ENCODE assay signal across 21 cellular contexts in the genomic region with DNA sequence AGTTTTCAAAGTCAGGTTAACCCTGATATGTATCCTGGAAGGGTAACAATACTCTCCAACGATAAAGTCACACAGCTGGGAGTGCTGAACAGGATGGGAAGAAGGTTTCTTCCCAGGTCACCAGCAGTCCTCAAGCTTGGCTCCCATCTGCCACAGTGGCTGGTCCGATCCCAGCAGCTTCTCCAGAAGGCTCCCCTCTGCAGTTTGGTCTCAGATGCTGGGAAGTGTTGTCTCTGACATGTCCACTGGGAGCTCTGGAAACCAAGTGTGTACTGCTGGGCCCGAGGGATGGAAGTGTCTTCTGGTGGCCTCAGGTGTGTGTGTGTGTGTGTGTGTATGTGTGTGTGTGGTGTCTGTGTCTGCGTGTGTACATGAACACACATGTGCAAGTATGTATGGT. TPM values are rescaled to one million over a fixed set of nuclear protein-coding genes. Genes with fewer than 3 reads are reported as not detected.
DNase-seq lines count a peak whose midpoint lies in the region; ATAC-seq, FAIRE-seq and TF ChIP-seq lines count a peak whose summit lies in the region.
"Had no signal": no experiment of that assay in that cellular context is flagged by ENCODE, and none has a peak within 500 bp of the region (broad histone marks: within the 10 kb centered on the region; RNA-seq: fewer than 3 reads in every experiment).

No MANE protein-coding gene starts in this region.

- no peaks in the 10 kb centered on the region for H4K20me1 ChIP-seq in HCT116 (ENCODE audit: insufficient read depth)

- H3K4me1 ChIP-seq in A549 (no peaks in the 10 kb centered on the region), HCT116 (ENCODE audit: control insufficient read depth in 1 of 2, insufficient read depth in 2 of 2, low read length in 2 of 2) (no peaks in the 10 kb centered on the region)

- no peak for TF ChIP-seq RAD21 in A549 (conservative IDR thresholded peaks at IDR 0.05 in 1 of 2, IDR thresholded peaks at IDR 0.05 in 1 of 2)
- TF ChIP-seq RAD21 in HCT116 (IDR thresholded peaks at IDR 0.05; ENCODE audit: low read depth): no peak

- ATAC-seq in A549: peak; percentile 43 to 49; a peak in 3 of 6 replicates
- ATAC-seq in HCT116: peak; percentile 61; the same call in 1 of the 2 replicates
- ATAC-seq: GM12878 had no signal

- H2AFZ ChIP-seq in HCT116 (ENCODE audit: low read depth, low read length, poor library complexity, severe bottlenecking): no peak overlapping the region
- H2AFZ ChIP-seq: GM23248 had no signal

- no peaks in the 10 kb centered on the region for H3K79me2 ChIP-seq in HCT116 (ENCODE audit: insufficient read depth, low read length)

- intact Hi-C loops in HCT116 (cut with micrococcal nuclease): no loop called here

- H3K36me3 ChIP-seq in HCT116 (ENCODE audit: control insufficient read depth in 1 of 2, insufficient read depth in 2 of 2, low read length in 2 of 2): no peaks in the 10 kb centered on the region

- no peak overlapping the region for H3K27ac Mint-ChIP-seq in chondrocyte (ENCODE audit: unreplicated experiment)
- H3K27ac Mint-ChIP-seq: CD4-positive, alpha-beta memory T cell; H9; HFFc6 had no signal

- TF ChIP-seq CTCF in A549 (IDR thresholded peaks at IDR 0.05): no peak
- TF ChIP-seq CTCF in HCT116 (IDR thresholded peaks at IDR 0.05 in 2 of 3, conservative IDR thresholded peaks at IDR 0.05 in 1 of 3; ENCODE audit: borderline replicate concordance in 1 of 3, insufficient read depth in 1 of 3, low read depth in 2 of 3, low read length in 2 of 3): no peak
- no peak for TF ChIP-seq CTCF in chondrocyte (IDR thresholded peaks at IDR 0.05)

- no peaks in the 10 kb centered on the region for H3K9me2 ChIP-seq in HCT116 (ENCODE audit: insufficient read depth)

- no peak for FAIRE-seq in A549 (lab: Jason Lieb, UNC)
- FAIRE-seq: GM12878, GM19239 had no signal

- DNase-seq in NCI-H82 (lab: John Stamatoyannopoulos, UW) (peak; percentile 20), NCI-H82 treated with DMSO at 0.1 percent for 48 hours (lab: John Stamatoyannopoulos, UW; ENCODE audit: unreplicated experiment) (no peak), A549 (ENCODE audit: low read depth in 1 of 2, low spot score in 1 of 2) (no peak), HCT116 (ENCODE audit: low read depth, low spot score) (no peak), chondrocyte (ENCODE audit: low spot score) (no peak)
- no peak for DNase-seq in stimulated activated CD4-positive, alpha-beta T cell treated with anti-CD3 and anti-CD28 coated beads, Interleukin-2, amount 100 ng/mL, for 24 hours
- DNase-seq: 8988T; C1 segment of cervical spinal cord; Calu3; CD4-positive, alpha-beta memory T cell; COR-L47; DMS79; EL; GDM1; GM23248; H9; HFFc6 had no signal

- H3K9me3 ChIP-seq in A549 (no peaks in the 10 kb centered on the region), HCT116 (ENCODE audit: control insufficient read depth in 1 of 2, insufficient read depth in 1 of 2, low read depth in 1 of 2, low read length in 2 of 2) (no peaks in the 10 kb centered on the region)

- no TSS peak for BruUV-seq in HCT116 (replicated peaks; lab: Mats Ljungman, UMichigan)

- RAD21 ChIA-PET in HCT116 (lab: Charles Lee; ENCODE audit: low non-redundant PET in 1 of 2, low total read pairs in 2 of 2, uncharacterized antibody in 2 of 2, unreplicated experiment in 2 of 2): no interaction called here

- no peak for TF ChIP-seq EP300 in A549 (IDR thresholded peaks at IDR 0.05)

- no peak overlapping the region for H3K9ac ChIP-seq in HCT116 (ENCODE audit: low read length)
- H3K9ac ChIP-seq: GM23248 had no signal

- no peak overlapping the region for H3K4me3 ChIP-seq in A549
- H3K4me3 ChIP-seq in HCT116 (replicated peaks in 1 of 2; ENCODE audit: low read depth in 1 of 2, low read length in 2 of 2): no peak overlapping the region
- H3K4me3 ChIP-seq: GM12878, GM23248 had no signal

- no peaks in the 10 kb centered on the region for H3K4me1 Mint-ChIP-seq in chondrocyte (ENCODE audit: low read depth)
- H3K4me1 Mint-ChIP-seq: CD4-positive, alpha-beta memory T cell had no signal

- H3K4me2 ChIP-seq in A549 (no peak overlapping the region), HCT116 (ENCODE audit: low read length) (no peak overlapping the region)

- WGBS in A549 (ENCODE audit: missing lambda C conversion rate): 38% methylated on average over 4 of the region's 4 CpGs

- H3K27me3 Mint-ChIP-seq in chondrocyte (ENCODE audit: low read depth): peaks cover 49% of the 10 kb centered on the region

- no peak for TF ChIP-seq POLR2A in A549 (IDR thresholded peaks at IDR 0.05; ENCODE audit: low read length)
- no peak for TF ChIP-seq POLR2A in HCT116 (IDR thresholded peaks at IDR 0.05; ENCODE audit: borderline replicate concordance, extremely low read depth, insufficient read depth, insufficient read length)

- CTCF ChIA-PET in A549 (lab: Yijun Ruan, JAX): interaction anchor here (1.1 to 2.5 kb wide), 2 partner anchors 9 to 70 kb away, joined by 3 to 15 read pairs; no protein-coding TSS in a partner anchor
- CTCF ChIA-PET in HCT116 (lab: Charles Lee): interaction anchor here (2.4 kb wide), 1 partner anchor 9 kb away, joined by 8 read pairs; no protein-coding TSS in a partner anchor

- H3K27ac ChIP-seq in A549 (no peak overlapping the region), HCT116 (ENCODE audit: low read depth, low read length) (no peak overlapping the region)
- H3K27ac ChIP-seq: GM23248 had no signal

- POLR2A ChIA-PET in A549 (lab: Yijun Ruan, JAX): no interaction called here
- POLR2A ChIA-PET in HCT116 (lab: Charles Lee): no interaction called here

- H3K9me3 Mint-ChIP-seq in chondrocyte (ENCODE audit: low read depth): no peaks in the 10 kb centered on the region
- H3K9me3 Mint-ChIP-seq: H9, HFFc6 had no signal

- no peak overlapping the region for H3K4me3 Mint-ChIP-seq in chondrocyte (ENCODE audit: unreplicated experiment)
- H3K4me3 Mint-ChIP-seq: CD4-positive, alpha-beta memory T cell; H9; HFFc6 had no signal

- H3K36me3 Mint-ChIP-seq in chondrocyte (ENCODE audit: low read depth): no peaks in the 10 kb centered on the region
- H3K36me3 Mint-ChIP-seq: CD4-positive, alpha-beta memory T cell had no signal

- H3K27me3 ChIP-seq in HCT116 (ENCODE audit: insufficient read depth, low read length): peaks cover 57% of the 10 kb centered on the region

TF ChIP-seq in A549, 52 proteins besides CTCF, POLR2A, EP300 and RAD21:
- TF ChIP-seq RCOR1 (IDR thresholded peaks at IDR 0.05; ENCODE audit: low read depth, low read length): no peak
- TF ChIP-seq EHMT2 (IDR thresholded peaks at IDR 0.05; ENCODE audit: low read depth): no peak
- TF ChIP-seq TP53 (CRISPR knock-in tag; IDR thresholded peaks at IDR 0.05): no peak
- TF ChIP-seq BHLHE40 (IDR thresholded peaks at IDR 0.05; ENCODE audit: low read depth, low read length): no peak
- TF ChIP-seq FOXS1 (CRISPR knock-in tag; IDR thresholded peaks at IDR 0.05): no peak
- TF ChIP-seq MAFK (IDR thresholded peaks at IDR 0.05; ENCODE audit: partially characterized antibody): no peak
- TF ChIP-seq ZC3H11A (IDR thresholded peaks at IDR 0.05): no peak
- no peak for TF ChIP-seq KDM1A (IDR thresholded peaks at IDR 0.05; ENCODE audit: low read depth)
TF ChIP-seq in A549: peak in this region for 0.

RNA-seq across cellular contexts. Expression of a gene that starts 16.4 kb away (rescaled TPM):
- polyA plus RNA-seq in A549 (2011; rRNA removed) (50.2 and 69.2 TPM in 2 replicates), A549 (2017; fragmentation: RNase III; extraction: RNeasy Plus Mini Kit Qiagen cat#74134 plus additional on column Dnase treatment) (49.8 to 58.3 TPM (median 50.1 TPM) in 3 replicates)
- 20.0 and 20.7 TPM in 2 replicates for polyA plus RNA-seq in A549 (2012; cell fraction: cytosol; rRNA removed)
- 16.6 and 29.7 TPM in 2 replicates for polyA plus RNA-seq in A549 (2012; cell fraction: nucleus; rRNA removed)
- polyA minus RNA-seq in A549 (2011; rRNA and poly(A)+ RNA removed): 56.2 and 78.5 TPM in 2 replicates
- total RNA-seq in HCT116 (2021; ENCODE audit: unreplicated experiment) (79.2 TPM), chondrocyte (47.6 to 57.4 TPM (median 48.5 TPM) in 3 replicates)
- 72.5 and 78.3 TPM in 2 replicates for polyA plus RNA-seq in HCT116 (2012)

RNA-seq across cellular contexts. Expression of a gene that starts 22.5 kb away (rescaled TPM):
- polyA plus RNA-seq in A549 (2011; rRNA removed): 0.07 TPM in 1 of 2 replicates, not detected in the other
- polyA plus RNA-seq in A549 (2012; cell fraction: cytosol; rRNA removed): 0.05 and 0.09 TPM in 2 replicates
- polyA plus RNA-seq in A549 (2012; cell fraction: nucleus; rRNA removed): 0.04 TPM in 1 of 2 replicates, not detected in the other
- polyA plus RNA-seq in A549 (2017; fragmentation: RNase III; extraction: RNeasy Plus Mini Kit Qiagen cat#74134 plus additional on column Dnase treatment): 0.05 to 0.12 TPM in 2 of 3 replicates, not detected in the other
- polyA minus RNA-seq in A549 (2011; rRNA and poly(A)+ RNA removed): not detected in 2 replicates
- total RNA-seq in HCT116 (2021; ENCODE audit: unreplicated experiment): 0.15 TPM
- 0.11 and 0.12 TPM in 2 replicates for polyA plus RNA-seq in HCT116 (2012)
- total RNA-seq in chondrocyte: not detected in 3 replicates
- total RNA-seq: A673; Calu3; CD4-positive, alpha-beta memory T cell; GM12878; HFFc6 had no signal
- polyA plus RNA-seq: CD4-positive, alpha-beta memory T cell; GM12878; GM23248 had no signal

RNA-seq across cellular contexts. Expression of a gene that starts 55.4 kb away (rescaled TPM):
- polyA plus RNA-seq in A549 (2011; rRNA removed) (not detected in 2 replicates), A549 (2017; fragmentation: RNase III; extraction: RNeasy Plus Mini Kit Qiagen cat#74134 plus additional on column Dnase treatment) (not detected in 3 replicates)
- polyA plus RNA-seq in A549 (2012; cell fraction: cytosol; rRNA removed): 0.08 TPM in 1 of 2 replicates, not detected in the other
- 0.01 TPM in 1 of 2 replicates, not detected in the other for polyA plus RNA-seq in A549 (2012; cell fraction: nucleus; rRNA removed)
- not detected in 2 replicates for polyA minus RNA-seq in A549 (2011; rRNA and poly(A)+ RNA removed)
- total RNA-seq in HCT116 (2021; ENCODE audit: unreplicated experiment) (0.64 TPM), chondrocyte (3.5 to 5.7 TPM (median 3.9 TPM) in 3 replicates)
- polyA plus RNA-seq in HCT116 (2012): 0.39 and 0.55 TPM in 2 replicates
- total RNA-seq: GM12878, H4 had no signal

RNA-seq across cellular contexts. Expression of a gene that starts 58.1 kb away (rescaled TPM):
- polyA plus RNA-seq in A549 (2011; rRNA removed) (7.8 and 9.0 TPM in 2 replicates), A549 (2017; fragmentation: RNase III; extraction: RNeasy Plus Mini Kit Qiagen cat#74134 plus additional on column Dnase treatment) (5.3 to 6.6 TPM (median 6.5 TPM) in 3 replicates)
- polyA plus RNA-seq in A549 (2012; cell fraction: cytosol; rRNA removed): 6.2 and 7.9 TPM in 2 replicates
- polyA plus RNA-seq in A549 (2012; cell fraction: nucleus; rRNA removed): 10.0 and 10.1 TPM in 2 replicates
- polyA minus RNA-seq in A549 (2011; rRNA and poly(A)+ RNA removed): 9.9 and 10.2 TPM in 2 replicates
- total RNA-seq in HCT116 (2021; ENCODE audit: unreplicated experiment) (18.8 TPM), chondrocyte (15.1 to 17.5 TPM (median 15.6 TPM) in 3 replicates)
- polyA plus RNA-seq in HCT116 (2012): 6.0 and 6.1 TPM in 2 replicates
